ENCODE assay signal across 24 cellular contexts in genomic region chr17:13256545-13256944, GRCh38.
"Had no signal": no experiment of that assay in that cellular context is flagged by ENCODE, and none has a peak within 500 bp of the region (broad histone marks: within the 10 kb centered on the region; RNA-seq: fewer than 3 reads in every experiment).

No MANE protein-coding gene starts in this region.

- DNase-seq: activated B cell treated with CpG ODN at 0.5 μM for 24 hours; activated CD4-positive, alpha-beta T cell treated with anti-CD3 and anti-CD28 coated beads for 36 hours; activated CD4-positive, alpha-beta T cell treated with anti-CD3 and anti-CD28 coated beads, Interleukin-2, amount 50 U/mL, for 48 hours; activated CD8-positive, alpha-beta memory T cell treated with anti-CD3 and anti-CD28 coated beads, Interleukin-2, amount 50 U/mL, for 48 hours; activated naive CD4-positive, alpha-beta T cell; activated naive CD8-positive, alpha-beta T cell treated with anti-CD3 and anti-CD28 coated beads for 36 hours; activated T-cell treated with anti-CD3 and anti-CD28 coated beads, Interleukin-2, amount 50 U/mL, for 4 hours; colonic mucosa; esophagus squamous epithelium; gastrocnemius medialis; head of caudate nucleus; hypothalamus; left ventricle myocardium superior; mammary epithelial cell; midbrain; natural killer cell; retina; sigmoid colon; stimulated activated CD4-positive, alpha-beta T cell treated with anti-CD3 and anti-CD28 coated beads, Interleukin-15, amount 100 ng/mL, for 24 hours; stimulated activated CD8-positive, alpha-beta memory T cell treated with anti-CD3 and anti-CD28 coated beads, Interleukin-4, amount 100 ng/mL, for 48 hours; stimulated activated naive B cell treated with anti-CD40 and anti-IgM and Interleukin-4, amounts not matched to agents 10 μg/mL and 1 μg/mL and 100 μg/mL, for 72 hours; testis had no signal

- H3K4me3 Mint-ChIP-seq: activated B cell treated with CpG ODN at 0.5 μM for 24 hours; activated CD4-positive, alpha-beta T cell treated with anti-CD3 and anti-CD28 coated beads for 36 hours; activated naive CD8-positive, alpha-beta T cell treated with anti-CD3 and anti-CD28 coated beads for 36 hours; activated T-cell treated with anti-CD3 and anti-CD28 coated beads, Interleukin-2, amount 50 U/mL, for 4 hours; natural killer cell; stimulated activated naive B cell treated with anti-CD40 and anti-IgM and Interleukin-4, amounts not matched to agents 10 μg/mL and 1 μg/mL and 100 μg/mL, for 72 hours had no signal

- H3K27me3 Mint-ChIP-seq: activated B cell treated with CpG ODN at 0.5 μM for 24 hours; activated CD4-positive, alpha-beta T cell treated with anti-CD3 and anti-CD28 coated beads for 36 hours; progenitor cell of endocrine pancreas; stimulated activated naive B cell treated with anti-CD40 and anti-IgM and Interleukin-4, amounts not matched to agents 10 μg/mL and 1 μg/mL and 100 μg/mL, for 72 hours had no signal

- H3K9me3 Mint-ChIP-seq: activated B cell treated with CpG ODN at 0.5 μM for 24 hours; activated naive CD8-positive, alpha-beta T cell treated with anti-CD3 and anti-CD28 coated beads for 36 hours had no signal

- H3K4me1 Mint-ChIP-seq: activated B cell treated with CpG ODN at 0.5 μM for 24 hours; activated CD4-positive, alpha-beta T cell treated with anti-CD3 and anti-CD28 coated beads for 36 hours; activated naive CD8-positive, alpha-beta T cell treated with anti-CD3 and anti-CD28 coated beads for 36 hours; natural killer cell; stimulated activated naive B cell treated with anti-CD40 and anti-IgM and Interleukin-4, amounts not matched to agents 10 μg/mL and 1 μg/mL and 100 μg/mL, for 72 hours had no signal

- H3K36me3 Mint-ChIP-seq: activated naive CD8-positive, alpha-beta T cell treated with anti-CD3 and anti-CD28 coated beads for 36 hours; natural killer cell; stimulated activated naive B cell treated with anti-CD40 and anti-IgM and Interleukin-4, amounts not matched to agents 10 μg/mL and 1 μg/mL and 100 μg/mL, for 72 hours had no signal

- ATAC-seq: activated CD4-positive, alpha-beta T cell treated with anti-CD3 and anti-CD28 coated beads for 36 hours; activated T-cell treated with anti-CD3 and anti-CD28 coated beads, Interleukin-2, amount 50 U/mL, for 4 hours; gastrocnemius medialis; left ventricle myocardium superior; natural killer cell; stimulated activated naive B cell treated with anti-CD40 and anti-IgM and Interleukin-4, amounts not matched to agents 10 μg/mL and 1 μg/mL and 100 μg/mL, for 72 hours had no signal

- H3K27ac Mint-ChIP-seq: activated B cell treated with CpG ODN at 0.5 μM for 24 hours; activated CD4-positive, alpha-beta T cell treated with anti-CD3 and anti-CD28 coated beads for 36 hours; activated naive CD8-positive, alpha-beta T cell treated with anti-CD3 and anti-CD28 coated beads for 36 hours; activated T-helper 2 cell treated with anti-CD3 and anti-CD28 coated beads, Interferon-gamma antibody, Interleukin-2, Interleukin-4, amounts not matched to agents 10 μg/mL and 5 μg/mL and 100 μg/mL, durations not matched to agents 14 hours and 24 hours and 36 hours; natural killer cell; progenitor cell of endocrine pancreas; stimulated activated naive B cell treated with anti-CD40 and anti-IgM and Interleukin-4, amounts not matched to agents 10 μg/mL and 1 μg/mL and 100 μg/mL, for 72 hours had no signal
